In the genomic region with DNA sequence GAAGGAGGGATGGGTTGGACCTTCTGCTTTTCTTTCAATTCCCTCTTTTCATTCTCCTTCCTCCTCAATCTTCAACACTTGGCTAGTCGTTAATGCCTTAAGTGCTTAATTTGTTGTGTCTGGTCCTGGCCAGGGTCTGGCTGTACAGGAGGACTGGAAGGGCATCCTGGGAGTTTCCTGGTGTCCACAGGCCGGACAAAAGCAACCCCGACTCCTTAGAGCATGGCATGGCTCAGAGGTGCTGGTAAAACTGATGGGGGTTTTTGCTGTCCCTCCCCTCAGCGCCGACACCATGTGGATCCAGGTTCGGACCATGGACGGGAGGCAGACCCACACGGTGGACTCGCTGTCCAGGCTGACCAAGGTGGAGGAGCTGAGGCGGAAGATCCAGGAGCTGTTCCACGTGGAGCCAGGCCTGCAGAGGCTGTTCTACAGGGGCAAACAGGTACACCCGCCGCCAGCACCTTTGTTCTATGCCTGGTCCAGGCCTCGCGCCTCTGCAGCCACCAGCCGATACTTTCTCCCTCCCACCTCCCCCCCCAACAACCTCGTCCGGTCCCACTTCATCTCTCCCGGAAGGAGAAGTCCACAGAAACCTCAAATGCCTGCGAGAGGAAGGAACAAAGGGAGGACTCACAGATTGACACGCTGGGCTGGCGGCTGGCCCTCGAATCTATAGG, we compare ENCODE assay signal across 8 cellular contexts.
DNase-seq lines count a peak whose midpoint lies in the region; ATAC-seq lines count a peak whose summit lies in the region.

No MANE protein-coding gene starts in this region.

- peak; percentile 25 for DNase-seq in activated T-cell treated with anti-CD3 and anti-CD28 coated beads, Interleukin-2, amount 50 U/mL, for 1 hour
- no peak for DNase-seq in activated T-cell treated with anti-CD3 and anti-CD28 coated beads for 4 hours
- DNase-seq in MV-4-11 (lab: John Stamatoyannopoulos, UW): peak; percentile 86
- peak; percentile 60 for DNase-seq in adipocyte (ENCODE audit: low read depth)
- DNase-seq in iris pigment epithelial cell (ENCODE audit: low read depth): peak; percentile 75
- peak; percentile 46 for DNase-seq in stimulated activated naive CD8-positive, alpha-beta T cell treated with anti-CD3 and anti-CD28 coated beads, Interleukin-15, Interleukin-2, amounts not matched to agents 100 U/mL and 50 U/mL, for 24 hours
- DNase-seq in activated CD4-positive, CD25-positive, alpha-beta regulatory T cell treated with anti-CD3 and anti-CD28 coated beads, Interleukin-2, amount 50 U/mL, for 72 hours: no peak
- no peak for DNase-seq in NCI-H1694 treated with DMSO at 0.1 percent for 48 hours (lab: John Stamatoyannopoulos, UW)

- H3K9ac ChIP-seq in adipocyte (ENCODE audit: low read length): peak overlapping the region; percentile 80

- H3K36me3 ChIP-seq in adipocyte (ENCODE audit: control insufficient read depth, insufficient read depth, low read length, severe bottlenecking): no peaks in the 10 kb centered on the region

- no peaks in the 10 kb centered on the region for H3K27me3 ChIP-seq in adipocyte (replicated peaks; ENCODE audit: control insufficient read depth, insufficient read depth, low read length)

- ATAC-seq in stimulated activated naive CD8-positive, alpha-beta T cell treated with anti-CD3 and anti-CD28 coated beads, Interleukin-15, Interleukin-2, amounts not matched to agents 100 U/mL and 50 U/mL, for 24 hours: no peak

- peaks cover 30% of the 10 kb centered on the region for H3K4me1 ChIP-seq in adipocyte (ENCODE audit: control insufficient read depth, insufficient read depth, low read length)

- H3K4me3 ChIP-seq in adipocyte (ENCODE audit: low read length): peak overlapping the region; percentile 80

- H3K9me3 ChIP-seq in adipocyte (ENCODE audit: control insufficient read depth, low read length): no peaks in the 10 kb centered on the region

Comparison
In these comparisons a context has a peak if more than half of its experiments do, and no peak if none do; other contexts are left out.
1. DNase-seq: peak in activated T-cell treated with anti-CD3 and anti-CD28 coated beads, Interleukin-2, amount 50 U/mL, for 1 hour (single experiment), MV-4-11 (single experiment), adipocyte (single experiment), iris pigment epithelial cell (single experiment) and stimulated activated naive CD8-positive, alpha-beta T cell treated with anti-CD3 and anti-CD28 coated beads, Interleukin-15, Interleukin-2, amounts not matched to agents 100 U/mL and 50 U/mL, for 24 hours (single experiment); none in activated T-cell treated with anti-CD3 and anti-CD28 coated beads for 4 hours (single experiment), activated CD4-positive, CD25-positive, alpha-beta regulatory T cell treated with anti-CD3 and anti-CD28 coated beads, Interleukin-2, amount 50 U/mL, for 72 hours (single experiment) and NCI-H1694 treated with DMSO at 0.1 percent for 48 hours (single experiment).